ENCODE assay signal across 7 cellular contexts in the genomic region with DNA sequence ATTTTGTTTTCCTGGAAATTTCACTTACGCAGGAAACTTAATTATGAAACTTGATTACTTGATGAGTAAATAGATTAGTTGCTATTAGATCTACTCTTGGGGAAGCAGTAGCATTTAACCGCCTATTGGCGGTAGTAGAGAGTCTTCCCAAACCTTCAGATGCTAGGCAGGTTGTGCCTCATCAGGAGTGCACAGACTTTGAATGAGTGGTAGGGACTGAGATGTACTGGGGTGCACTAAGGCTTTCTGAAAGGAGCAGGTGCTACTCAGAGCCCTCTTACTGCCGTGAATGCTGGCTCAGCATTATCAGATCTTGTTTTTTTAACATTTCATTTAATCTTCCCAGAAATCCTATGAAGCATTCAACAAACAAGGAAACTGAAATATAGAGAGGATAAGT. TPM values are rescaled to one million over a fixed set of nuclear protein-coding genes. Genes with fewer than 3 reads are reported as not detected.
DNase-seq lines count a peak whose midpoint lies in the region; ATAC-seq and TF ChIP-seq lines count a peak whose summit lies in the region.

No MANE protein-coding gene starts in this region.

- H3K27me3 ChIP-seq in esophagus squamous epithelium, result no peaks in the 10 kb centered on the region
- no peaks in the 10 kb centered on the region for H3K27me3 ChIP-seq in smooth muscle cell (ENCODE audit: low read depth)

- peaks cover 86% of the 10 kb centered on the region for H3K36me3 Mint-ChIP-seq in Calu3 (ENCODE audit: insufficient read depth, unreplicated experiment)

- H3F3A ChIP-seq in smooth muscle cell (ENCODE audit: low read depth), result peaks cover 7% of the 10 kb centered on the region

- peaks cover 28% of the 10 kb centered on the region for H4K20me1 ChIP-seq in smooth muscle cell (ENCODE audit: low read depth)

- H3K9me3 ChIP-seq in esophagus squamous epithelium (no peaks in the 10 kb centered on the region), smooth muscle cell (replicated peaks; ENCODE audit: low read depth) (no peaks in the 10 kb centered on the region)

- peaks cover 10% of the 10 kb centered on the region for H3K79me2 ChIP-seq in smooth muscle cell (ENCODE audit: low read depth)

- H3K9me3 Mint-ChIP-seq in Calu3 (ENCODE audit: low read depth, unreplicated experiment), result no peaks in the 10 kb centered on the region

- CTCF ChIA-PET in Calu3 (lab: Charles Lee), result interaction anchor here (1.0 to 1.5 kb wide), 2 partner anchors 14 to 76 kb away, joined by 3 to 4 read pairs; no protein-coding TSS in a partner anchor

- H3K9ac ChIP-seq in smooth muscle cell (ENCODE audit: low read depth), result no peak overlapping the region

- H3K36me3 ChIP-seq in esophagus squamous epithelium (peaks cover 7 to 96% (median 12%) of the 10 kb centered on the region in 3 donors), smooth muscle cell (ENCODE audit: low read depth) (peaks cover 5% of the 10 kb centered on the region)

- 51 to 65% methylated on average over 4 of the region's 4 CpGs for WGBS in esophagus squamous epithelium, 2 donors
- WGBS in smooth muscle cell (ENCODE audit: low lambda C conversion rate), result 79% methylated on average over 4 of the region's 4 CpGs

- H3K27me3 Mint-ChIP-seq in Calu3 (ENCODE audit: unreplicated experiment), result no peaks in the 10 kb centered on the region

- no peak overlapping the region for H3K27ac Mint-ChIP-seq in Calu3 (ENCODE audit: unreplicated experiment)

- no peak overlapping the region for H3K4me2 ChIP-seq in smooth muscle cell

- intact Hi-C loops in Calu3 (cut with micrococcal nuclease; ENCODE audit: unreplicated experiment) (no loop called here), esophagus squamous epithelium (cut with DNase I) (no loop called here)

- TF ChIP-seq CTCF in Calu3 (IDR thresholded peaks at IDR 0.05; ENCODE audit: unreplicated experiment), result peak; percentile 49
- peak in 4 of 6 experiments; percentile 48 to 72 (median 52) for TF ChIP-seq CTCF in esophagus squamous epithelium (IDR thresholded peaks at IDR 0.05)
- TF ChIP-seq CTCF in smooth muscle cell (IDR thresholded peaks at IDR 0.05; ENCODE audit: borderline replicate concordance, insufficient read depth, poor library complexity, severe bottlenecking), result peak; percentile 52

- no peak for TF ChIP-seq POLR2A in esophagus squamous epithelium (IDR thresholded peaks at IDR 0.05)

- peak; percentile 61 for ATAC-seq in GM21515 (IDR thresholded peaks at IDR 0.05; ENCODE audit: unreplicated experiment)

- H3K4me1 Mint-ChIP-seq in Calu3 (ENCODE audit: low read depth, unreplicated experiment), result no peaks in the 10 kb centered on the region

- H3K4me3 ChIP-seq in esophagus squamous epithelium, result no peak overlapping the region
- H3K4me3 ChIP-seq in smooth muscle cell, result no peak overlapping the region

- DNase-seq in Calu3 (peak; percentile 19), RKO (ENCODE audit: low spot score) (peak; percentile 84), esophagus squamous epithelium (lab: John Stamatoyannopoulos, UW) (no peak), smooth muscle cell (lab: John Stamatoyannopoulos, UW; ENCODE audit: unreplicated experiment) (no peak), SKM-1 treated with dmso at 0.1 percent for 144 hours (lab: John Stamatoyannopoulos, UW; ENCODE audit: unreplicated experiment) (no peak), NCI-H446 treated with DMSO at 0.1 percent for 48 hours (lab: John Stamatoyannopoulos, UW) (no peak)

- no TSS peak for BruUV-seq in Calu3 (replicated peaks; lab: Mats Ljungman, UMichigan)

- H3K4me3 Mint-ChIP-seq in Calu3 (ENCODE audit: low read depth, unreplicated experiment), result no peak overlapping the region

- H2AFZ ChIP-seq in smooth muscle cell (ENCODE audit: low read depth), result no peak overlapping the region

- H3K27ac ChIP-seq in esophagus squamous epithelium (no peak overlapping the region), smooth muscle cell (ENCODE audit: low read depth) (no peak overlapping the region)

- H3K4me1 ChIP-seq in esophagus squamous epithelium (peaks cover 0 to 3% (median 0%) of the 10 kb centered on the region in 3 donors), smooth muscle cell (ENCODE audit: low read depth) (no peaks in the 10 kb centered on the region)

RNA-seq across cellular contexts. Expression of a gene that starts 7.7 kb away (rescaled TPM):
- total RNA-seq in Calu3 (2022) (29.7 and 43.7 TPM in 2 replicates), esophagus squamous epithelium (10 to 100 TPM in 3 of 4 donors, 1 to 10 TPM in 1; 8.1 to 19.8 (median 14.2) TPM), smooth muscle cell (13.4 and 22.2 TPM in 2 replicates)
- 9.8 and 10.3 TPM in 2 replicates for polyA plus RNA-seq in smooth muscle cell

RNA-seq across cellular contexts. Expression of a gene that starts 7.8 kb away (rescaled TPM):
- total RNA-seq in Calu3 (2022), result 29.4 and 34.4 TPM in 2 replicates
- 10 to 100 TPM in 3 of 4 donors, 1 to 10 TPM in 1; 7.1 to 39.3 (median 23.3) TPM for total RNA-seq in esophagus squamous epithelium
- total RNA-seq in smooth muscle cell, result 47.1 and 54.8 TPM in 2 replicates
- 67.0 and 70.6 TPM in 2 replicates for polyA plus RNA-seq in smooth muscle cell

RNA-seq across cellular contexts. Expression of a gene that starts 15.6 kb away (rescaled TPM):
- total RNA-seq in Calu3 (2022) (284 and 292 TPM in 2 replicates), esophagus squamous epithelium (100 to 1,000 TPM in 1 of 4 donors, 10 to 100 TPM in 3; 85.6 to 128 (median 93.2) TPM), smooth muscle cell (133 and 148 TPM in 2 replicates)
- polyA plus RNA-seq in smooth muscle cell, result 264 and 289 TPM in 2 replicates

RNA-seq across cellular contexts. Expression of a gene that starts 16.1 kb away (rescaled TPM):
- total RNA-seq in Calu3 (2022) (482 and 487 TPM in 2 replicates), esophagus squamous epithelium (100 to 1,000 TPM; 515 to 809 (median 685) TPM), smooth muscle cell (597 and 788 TPM in 2 replicates)
- polyA plus RNA-seq in smooth muscle cell, result 949 and 1,088 TPM in 2 replicates

RNA-seq across cellular contexts. Expression of a gene that starts 41.9 kb away (rescaled TPM):
- total RNA-seq in Calu3 (2022) (419 and 423 TPM in 2 replicates), esophagus squamous epithelium (100 to 1,000 TPM; 368 to 605 (median 490) TPM), smooth muscle cell (403 and 502 TPM in 2 replicates)
- polyA plus RNA-seq in smooth muscle cell, result 497 and 616 TPM in 2 replicates

Comparison
In these comparisons a context has a peak if more than half of its experiments do, and no peak if none do; other contexts are left out.
1. DNase-seq: peak in Calu3 (single experiment) and RKO (single experiment); none in esophagus squamous epithelium (single experiment), smooth muscle cell (single experiment), SKM-1 treated with dmso at 0.1 percent for 144 hours (single experiment) and NCI-H446 treated with DMSO at 0.1 percent for 48 hours (single experiment).
2. Peak in every context shown above with its lines, with median percentiles within 50 percentile points of each other: CTCF ChIP-seq.